Comparison of ENCODE assay signal across 8 cellular contexts in the genomic region with DNA sequence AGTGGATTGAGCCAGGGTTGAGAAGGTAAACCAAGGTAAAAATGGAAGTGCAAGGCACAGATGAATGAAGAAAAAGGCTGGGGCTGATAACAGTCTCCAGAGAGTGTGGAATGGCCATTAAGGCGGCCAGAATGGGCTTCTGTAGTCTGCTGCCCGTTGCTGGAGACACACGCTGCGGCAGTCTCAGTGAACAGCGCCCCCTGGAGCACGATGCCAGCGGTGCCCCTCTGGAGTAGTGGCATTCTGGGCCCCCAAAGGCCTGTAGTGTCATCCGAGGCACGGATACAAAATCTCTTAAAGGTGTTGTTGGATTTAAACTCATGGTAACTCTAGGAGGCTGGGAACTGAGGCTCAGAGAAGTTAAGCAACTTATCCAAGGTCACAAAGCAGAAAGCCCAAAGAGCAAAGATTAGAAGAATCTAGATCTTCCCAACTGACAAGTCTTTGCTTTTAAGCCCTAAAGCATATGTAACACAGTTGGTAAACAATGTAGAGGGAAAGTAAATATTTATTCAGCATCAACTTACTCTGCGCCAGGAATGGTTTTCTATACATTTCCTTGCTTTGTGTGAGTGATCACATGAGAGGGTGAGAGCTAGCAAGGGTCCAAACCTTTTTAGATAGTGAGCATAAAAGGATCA. TPM values are rescaled to one million over a fixed set of nuclear protein-coding genes. Genes with fewer than 3 reads are reported as not detected.
DNase-seq lines count a peak whose midpoint lies in the region; ATAC-seq and TF ChIP-seq lines count a peak whose summit lies in the region.

No MANE protein-coding gene starts in this region.

- H3K27ac Mint-ChIP-seq in activated T-cell treated with anti-CD3 and anti-CD28 coated beads, Interleukin-2, amount 50 U/mL, for 72 hours: no peak overlapping the region
- no peak overlapping the region for H3K27ac Mint-ChIP-seq in glutamatergic neuron (ENCODE audit: unreplicated experiment)

- peak; percentile 84 for ATAC-seq in GM18861 (IDR thresholded peaks at IDR 0.05; ENCODE audit: unreplicated experiment)
- peak; percentile 86 for ATAC-seq in HG03045 (IDR thresholded peaks at IDR 0.05; ENCODE audit: unreplicated experiment)
- ATAC-seq in activated T-cell treated with anti-CD3 and anti-CD28 coated beads, Interleukin-2, amount 50 U/mL, for 72 hours (replicated peaks in 1 of 2): peak; percentile 78 to 81

- peaks cover 18% of the 10 kb centered on the region for H3K4me1 Mint-ChIP-seq in activated T-cell treated with anti-CD3 and anti-CD28 coated beads, Interleukin-2, amount 50 U/mL, for 72 hours (ENCODE audit: low read depth)
- no peaks in the 10 kb centered on the region for H3K4me1 Mint-ChIP-seq in glutamatergic neuron (ENCODE audit: low read depth, unreplicated experiment)

- H3K36me3 Mint-ChIP-seq in activated T-cell treated with anti-CD3 and anti-CD28 coated beads, Interleukin-2, amount 50 U/mL, for 72 hours (ENCODE audit: insufficient read depth in 2 of 2): no peaks in the 10 kb centered on the region
- H3K36me3 Mint-ChIP-seq in glutamatergic neuron (ENCODE audit: unreplicated experiment): peaks cover 6% of the 10 kb centered on the region

- peak; percentile 30 for DNase-seq in ACHN
- DNase-seq in OCI-M1 (lab: John Stamatoyannopoulos, UW): peak; percentile 72
- DNase-seq in activated T-cell treated with anti-CD3 and anti-CD28 coated beads, Interleukin-2, amount 50 U/mL, for 72 hours: peak; percentile 70 to 82
- peak; percentile 87 for DNase-seq in glutamatergic neuron
- DNase-seq in stimulated activated CD4-positive, alpha-beta T cell treated with anti-CD3 and anti-CD28 coated beads, Interleukin-15, amount 100 ng/mL, for 24 hours: peak; percentile 77
- no peak for DNase-seq in NCI-H2196 treated with DMSO at 0.1 percent for 48 hours (lab: John Stamatoyannopoulos, UW; ENCODE audit: unreplicated experiment)

- no peaks in the 10 kb centered on the region for H3K27me3 Mint-ChIP-seq in activated T-cell treated with anti-CD3 and anti-CD28 coated beads, Interleukin-2, amount 50 U/mL, for 72 hours (ENCODE audit: low read depth)
- H3K27me3 Mint-ChIP-seq in glutamatergic neuron (ENCODE audit: unreplicated experiment): no peaks in the 10 kb centered on the region

- no peak overlapping the region for H3K4me3 Mint-ChIP-seq in activated T-cell treated with anti-CD3 and anti-CD28 coated beads, Interleukin-2, amount 50 U/mL, for 72 hours
- H3K4me3 Mint-ChIP-seq in glutamatergic neuron (ENCODE audit: unreplicated experiment): no peak overlapping the region

- in situ Hi-C loops in ACHN (cut with HindIII; ENCODE audit: low pct_ligation_motif_present, low pct_unique_long_range_greater_than_20kb, low sequenced_read_pairs): no loop called here

- TF ChIP-seq CTCF in glutamatergic neuron (IDR thresholded peaks at IDR 0.05; ENCODE audit: partially characterized antibody, unreplicated experiment): peak; percentile 93

- H3K9me3 Mint-ChIP-seq in activated T-cell treated with anti-CD3 and anti-CD28 coated beads, Interleukin-2, amount 50 U/mL, for 72 hours: peaks cover 0 to 1% of the 10 kb centered on the region in 2 donors
- peaks cover 2% of the 10 kb centered on the region for H3K9me3 Mint-ChIP-seq in glutamatergic neuron (ENCODE audit: unreplicated experiment)

RNA-seq across cellular contexts. Expression of a gene that starts 18.2 kb away (rescaled TPM):
- total RNA-seq in activated T-cell treated with anti-CD3 and anti-CD28 coated beads, Interleukin-2, amount 50 U/mL, for 72 hours: not detected
- not detected for total RNA-seq in glutamatergic neuron (ENCODE audit: unreplicated experiment)

RNA-seq across cellular contexts. Expression of a gene that starts 42.2 kb away (rescaled TPM):
- under 1 TPM in 1 of 2 donors, not detected in 1; 0.05 TPM for total RNA-seq in activated T-cell treated with anti-CD3 and anti-CD28 coated beads, Interleukin-2, amount 50 U/mL, for 72 hours
- 0.34 TPM for total RNA-seq in glutamatergic neuron (ENCODE audit: unreplicated experiment)
